In genomic region chr12:79927772-79928474, GRCh38 we compare ENCODE assay signal across 9 cellular contexts. TPM values are rescaled to one million over a fixed set of nuclear protein-coding genes. Genes with fewer than 3 reads are reported as not detected.
DNase-seq lines count a peak whose midpoint lies in the region; ATAC-seq and TF ChIP-seq lines count a peak whose summit lies in the region.
"Had no signal": no experiment of that assay in that cellular context is flagged by ENCODE, and none has a peak within 500 bp of the region (broad histone marks: within the 10 kb centered on the region; RNA-seq: fewer than 3 reads in every experiment).

No MANE protein-coding gene starts in this region.

- DNase-seq in Caki2 (ENCODE audit: low read depth) (peak; percentile 33), memory B cell (ENCODE audit: low spot score in 2 of 2) (no peak), SK-N-DZ (ENCODE audit: low spot score) (no peak), putamen (ENCODE audit: low spot score) (no peak), right atrium auricular region (ENCODE audit: low spot score) (no peak)
- DNase-seq in activated CD4-positive, alpha-beta memory T cell treated with anti-CD3 and anti-CD28 coated beads for 36 hours = peak; percentile 64

- CTCF ChIA-PET in activated CD4-positive, alpha-beta memory T cell treated with anti-CD3 and anti-CD28 coated beads for 36 hours (lab: Charles Lee) = no interaction called here

- H3K4me1 ChIP-seq in right atrium auricular region = peaks cover 0 to 44% of the 10 kb centered on the region in 2 donors

- H3K36me3 Mint-ChIP-seq in activated CD4-positive, alpha-beta memory T cell treated with anti-CD3 and anti-CD28 coated beads for 36 hours = no peaks in the 10 kb centered on the region
- peaks cover 5% of the 10 kb centered on the region for H3K36me3 Mint-ChIP-seq in memory B cell

- H3K27ac ChIP-seq in right atrium auricular region = no peak overlapping the region

- POLR2A ChIA-PET in activated CD4-positive, alpha-beta memory T cell treated with anti-CD3 and anti-CD28 coated beads for 36 hours (lab: Charles Lee) = no interaction called here

- H3K27ac Mint-ChIP-seq in activated CD4-positive, alpha-beta memory T cell treated with anti-CD3 and anti-CD28 coated beads for 36 hours = peak overlapping the region; percentile 76
- H3K27ac Mint-ChIP-seq in memory B cell = peak overlapping the region; percentile 38

- no peak overlapping the region for H3K4me3 Mint-ChIP-seq in activated CD4-positive, alpha-beta memory T cell treated with anti-CD3 and anti-CD28 coated beads for 36 hours
- H3K4me3 Mint-ChIP-seq in memory B cell = no peak overlapping the region

- no peak for TF ChIP-seq CTCF in right atrium auricular region (IDR thresholded peaks at IDR 0.05)

- H3K36me3 ChIP-seq in right atrium auricular region = no peaks in the 10 kb centered on the region

- intact Hi-C loops in activated CD4-positive, alpha-beta memory T cell treated with anti-CD3 and anti-CD28 coated beads for 36 hours (cut with micrococcal nuclease) = loop anchor here (1.0 to 2.0 kb wide), 2 partner anchors 19 to 116 kb away; no protein-coding TSS in a partner anchor

- no peaks in the 10 kb centered on the region for H3K27me3 Mint-ChIP-seq in activated CD4-positive, alpha-beta memory T cell treated with anti-CD3 and anti-CD28 coated beads for 36 hours
- no peaks in the 10 kb centered on the region for H3K27me3 Mint-ChIP-seq in memory B cell

- H3K9me3 ChIP-seq in right atrium auricular region = no peaks in the 10 kb centered on the region

- H3K4me3 ChIP-seq in right atrium auricular region = no peak overlapping the region

- peak; percentile 97 for ATAC-seq in GM19438 (IDR thresholded peaks at IDR 0.05; ENCODE audit: low read depth, unreplicated experiment)
- ATAC-seq in HG03432 (IDR thresholded peaks at IDR 0.05; ENCODE audit: unreplicated experiment) = peak; percentile 99
- peak; percentile 85 for ATAC-seq in memory B cell (ENCODE audit: low read depth)
- ATAC-seq: HCT116 had no signal

- in situ Hi-C loops in Caki2 (cut with HindIII; ENCODE audit: low pct_unique_long_range_greater_than_20kb, low sequenced_read_pairs) = no loop called here

- no peaks in the 10 kb centered on the region for H3K9me3 Mint-ChIP-seq in activated CD4-positive, alpha-beta memory T cell treated with anti-CD3 and anti-CD28 coated beads for 36 hours
- no peaks in the 10 kb centered on the region for H3K9me3 Mint-ChIP-seq in memory B cell

- H3K27me3 ChIP-seq in right atrium auricular region = no peaks in the 10 kb centered on the region

- H3K4me1 Mint-ChIP-seq in activated CD4-positive, alpha-beta memory T cell treated with anti-CD3 and anti-CD28 coated beads for 36 hours (ENCODE audit: low read depth) = peaks cover 53% of the 10 kb centered on the region
- peaks cover 29% of the 10 kb centered on the region for H3K4me1 Mint-ChIP-seq in memory B cell

RNA-seq across cellular contexts. Expression of gene PPP1R12A, which starts 7.0 kb away (rescaled TPM):
- 67.8 and 150 TPM in 2 replicates for total RNA-seq in Caki2 (2014; rRNA removed; shearing (Covaris generic); ENCODE audit: low replicate concordance)
- total RNA-seq in activated CD4-positive, alpha-beta memory T cell treated with anti-CD3 and anti-CD28 coated beads for 36 hours = 10 to 100 TPM; 74.5 to 75.7 TPM
- polyA plus RNA-seq in SK-N-DZ (2014; cell fraction: cytosol; rRNA removed) = 26.4 and 29.8 TPM in 2 replicates
- polyA plus RNA-seq in SK-N-DZ (2014; cell fraction: nucleus; rRNA removed) = 35.5 and 39.0 TPM in 2 replicates
- 10 to 100 TPM; 64.3 to 70.7 TPM for total RNA-seq in right atrium auricular region

Comparison
In these comparisons a context has a peak if more than half of its experiments do, and no peak if none do; other contexts are left out.
1. DNase-seq: peak in Caki2 (single experiment) and activated CD4-positive, alpha-beta memory T cell treated with anti-CD3 and anti-CD28 coated beads for 36 hours (single experiment); none in memory B cell (0 of 2), SK-N-DZ (single experiment), putamen (single experiment) and right atrium auricular region (single experiment).
2. Peak in every context shown above with its lines, with median percentiles within 50 percentile points of each other: ATAC-seq.